9 cellular contexts compared by ENCODE assay signal in the genomic region with DNA sequence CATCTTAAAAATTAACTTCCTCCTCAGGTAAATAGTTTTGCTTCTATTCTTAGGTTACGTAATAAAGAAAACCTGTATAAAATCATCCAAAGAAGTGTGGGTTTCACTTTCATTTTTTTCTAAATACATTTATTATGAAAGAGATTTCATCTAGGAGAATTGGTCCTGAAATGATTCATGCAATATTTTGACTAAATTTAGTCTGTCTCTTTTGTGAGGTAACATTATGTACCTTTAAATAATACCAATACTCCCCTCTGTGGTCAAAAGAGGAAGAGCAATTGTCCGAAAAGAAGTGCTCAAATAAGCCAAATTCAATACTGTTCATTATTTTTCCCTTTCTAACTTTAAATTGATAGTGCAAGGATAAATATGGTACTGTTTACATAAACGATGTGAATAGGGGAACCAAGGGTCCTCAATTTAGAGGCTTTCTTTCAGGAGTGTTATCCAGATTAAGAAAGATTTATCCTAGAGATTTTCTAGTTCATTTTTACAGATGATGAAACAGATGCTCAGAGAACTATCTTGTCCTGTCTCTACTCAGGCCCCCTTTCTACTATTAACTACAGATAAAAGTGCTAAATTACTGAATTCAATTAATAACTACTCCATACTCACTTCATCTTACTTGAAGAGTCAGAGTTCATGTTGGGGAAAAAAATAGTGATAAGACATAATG. TPM values are rescaled to one million over a fixed set of nuclear protein-coding genes. Genes with fewer than 3 reads are reported as not detected.
DNase-seq lines count a peak whose midpoint lies in the region; ATAC-seq and TF ChIP-seq lines count a peak whose summit lies in the region.
"Had no signal": no experiment of that assay in that cellular context is flagged by ENCODE, and none has a peak within 500 bp of the region (broad histone marks: within the 10 kb centered on the region; RNA-seq: fewer than 3 reads in every experiment).

No MANE protein-coding gene starts in this region.

- H3K9ac ChIP-seq in IMR-90 (ENCODE audit: low read depth, low read length): no peak overlapping the region

- in situ Hi-C loops in IMR-90 (cut with MboI; ENCODE audit: low sequenced_read_pairs): no loop called here

- H3K4me2 ChIP-seq in IMR-90 (ENCODE audit: low read depth, low read length): no peak overlapping the region

- no peak overlapping the region for H2AK9ac ChIP-seq in IMR-90 (replicated peaks; ENCODE audit: low read depth, low read length, poor library complexity)

- H3K9me1 ChIP-seq in IMR-90 (ENCODE audit: insufficient read depth, low read length): no peaks in the 10 kb centered on the region

- peaks cover 3% of the 10 kb centered on the region for H3K4me1 ChIP-seq in CD4-positive, alpha-beta memory T cell (ENCODE audit: insufficient read depth, low read length)
- no peaks in the 10 kb centered on the region for H3K4me1 ChIP-seq in IMR-90 (ENCODE audit: control insufficient read depth, insufficient read depth, low read length)

- H3K56ac ChIP-seq in IMR-90 (ENCODE audit: extremely low read depth, insufficient read depth, low read length): no peak overlapping the region

- H2BK15ac ChIP-seq in IMR-90 (ENCODE audit: low read depth, low read length): no peak overlapping the region

- H3K14ac ChIP-seq in IMR-90 (replicated peaks; ENCODE audit: low read depth, low read length): no peak overlapping the region

- H2AFZ ChIP-seq in IMR-90 (replicated peaks; ENCODE audit: low read length, poor library complexity): no peak overlapping the region

- TF ChIP-seq RAD21 in IMR-90 (IDR thresholded peaks at IDR 0.05; ENCODE audit: low read length): peak; percentile 56

- dilution Hi-C loops in IMR-90 (cut with HindIII; ENCODE audit: low sequenced_read_pairs, unreplicated experiment): no loop called here

- POLR2A ChIA-PET in CD4-positive, alpha-beta memory T cell (lab: Charles Lee; ENCODE audit: partially characterized antibody): no interaction called here
- POLR2A ChIA-PET in IMR-90 (lab: Charles Lee; ENCODE audit: unreplicated experiment): no interaction called here

- H3K9me3 ChIP-seq in CD4-positive, alpha-beta memory T cell (ENCODE audit: control insufficient read depth in 1 of 2, low read length in 2 of 2): no peaks in the 10 kb centered on the region
- H3K9me3 ChIP-seq in IMR-90 (ENCODE audit: control insufficient read depth, insufficient read depth, low read length): no peaks in the 10 kb centered on the region

- H3K27ac Mint-ChIP-seq in CD4-positive, alpha-beta memory T cell: no peak overlapping the region

- no peaks in the 10 kb centered on the region for H3K36me3 ChIP-seq in CD4-positive, alpha-beta memory T cell (ENCODE audit: insufficient read depth, low read length)
- H3K36me3 ChIP-seq in IMR-90 (ENCODE audit: control insufficient read depth, insufficient read depth, low read length): no peaks in the 10 kb centered on the region

- no peak overlapping the region for H3K23ac ChIP-seq in IMR-90 (ENCODE audit: low read depth, low read length)

- intact Hi-C loops in CD4-positive, alpha-beta memory T cell (cut with micrococcal nuclease): loop anchor here (1.0 kb wide), 2 partner anchors 207 to 696 kb away; no protein-coding TSS in a partner anchor
- intact Hi-C loops in IMR-90 (cut with micrococcal nuclease): loop anchor here (1.0 to 5.0 kb wide), 2 partner anchors 207 to 404 kb away; no protein-coding TSS in a partner anchor

- H3K4ac ChIP-seq in IMR-90 (ENCODE audit: low read depth, low read length): no peak overlapping the region

- no peaks in the 10 kb centered on the region for H3K9me3 Mint-ChIP-seq in CD4-positive, alpha-beta memory T cell

- H2BK120ac ChIP-seq in IMR-90 (ENCODE audit: low read depth, low read length): no peak overlapping the region

- H3K27me3 ChIP-seq in CD4-positive, alpha-beta memory T cell (ENCODE audit: insufficient read depth, low read length): no peaks in the 10 kb centered on the region
- no peaks in the 10 kb centered on the region for H3K27me3 ChIP-seq in IMR-90 (ENCODE audit: control insufficient read depth, insufficient read depth, low read length)

- DNase-seq in CD4-positive, alpha-beta memory T cell: peak in 4 of 5 donors; percentile 3 to 29 (median 12)
- DNase-seq in IMR-90: peak; percentile 21
- peak; percentile 30 for DNase-seq in SW480 (ENCODE audit: low spot score)
- peak; percentile 67 for DNase-seq in globus pallidus (ENCODE audit: low spot score)
- DNase-seq in skeletal muscle cell (ENCODE audit: low read depth): peak; percentile 3
- no peak for DNase-seq in epidermal melanocyte (ENCODE audit: insufficient read length, low spot score)
- DNase-seq in nucleus accumbens (lab: John Stamatoyannopoulos, UW): no peak

- H3K4me3 ChIP-seq in CD4-positive, alpha-beta memory T cell (ENCODE audit: low read length in 2 of 2): no peak overlapping the region
- H3K4me3 ChIP-seq in IMR-90 (ENCODE audit: insufficient read depth, low read depth, low read length) (no peak overlapping the region), skeletal muscle cell (ENCODE audit: low read depth, low read length) (no peak overlapping the region)

- BruUV-seq in IMR-90 (replicated peaks; lab: Mats Ljungman, UMichigan): no TSS peak

- peak overlapping the region in 5 of 8 donors; percentile 29 to 70 (median 51) for H3K4me3 Mint-ChIP-seq in CD4-positive, alpha-beta memory T cell

- CTCF ChIA-PET in CD4-positive, alpha-beta memory T cell (lab: Charles Lee; ENCODE audit: partially characterized antibody): no interaction called here
- CTCF ChIA-PET in IMR-90 (lab: Yijun Ruan, JAX): interaction anchor here (0.6 kb wide), 1 partner anchor 206 kb away, joined by 4 read pairs; no protein-coding TSS in a partner anchor

- no peak overlapping the region for H4K8ac ChIP-seq in IMR-90 (ENCODE audit: low read depth in 2 of 2, low read length in 2 of 2)

- no peak overlapping the region for H3K27ac ChIP-seq in CD4-positive, alpha-beta memory T cell (ENCODE audit: low read depth, low read length)
- no peak overlapping the region for H3K27ac ChIP-seq in IMR-90 (ENCODE audit: insufficient read depth, low read length)

- peak; percentile 57 for TF ChIP-seq CTCF in IMR-90 (conservative IDR thresholded peaks at IDR 0.05; ENCODE audit: low read depth, low read length)

- H2BK5ac ChIP-seq in IMR-90 (ENCODE audit: low read depth, low read length, poor library complexity, severe bottlenecking): no peak overlapping the region

- no peaks in the 10 kb centered on the region for H3K79me1 ChIP-seq in IMR-90 (ENCODE audit: low read depth in 1 of 2, low read length in 2 of 2)

- no peak overlapping the region for H3K18ac ChIP-seq in IMR-90 (ENCODE audit: low read depth, low read length)

- H2AK5ac ChIP-seq in IMR-90 (ENCODE audit: low read depth, low read length): no peak overlapping the region

- H4K20me1 ChIP-seq in IMR-90 (ENCODE audit: insufficient read depth, low read length): no peaks in the 10 kb centered on the region

- no peak overlapping the region for H4K5ac ChIP-seq in IMR-90 (ENCODE audit: low read depth, low read length)

- no peak overlapping the region for H4K91ac ChIP-seq in IMR-90 (ENCODE audit: insufficient read depth, low read depth, low read length)

- H3K4me1 Mint-ChIP-seq in CD4-positive, alpha-beta memory T cell: peaks cover 5 to 11% (median 7%) of the 10 kb centered on the region in 4 donors

- WGBS in IMR-90 (ENCODE audit: extremely low coverage in 2 of 2, insufficient read length in 1 of 2), 2 experiments: no CpG with 5 or more reads among the region's 3 CpGs

- H3K36me3 Mint-ChIP-seq in CD4-positive, alpha-beta memory T cell: no peaks in the 10 kb centered on the region

- ATAC-seq in GM18870 (IDR thresholded peaks at IDR 0.05; ENCODE audit: unreplicated experiment) (peak; percentile 88), IMR-90 (ENCODE audit: low read depth) (peak; percentile 57; the same call in 1 of the 2 replicates)

- H3K27me3 Mint-ChIP-seq in CD4-positive, alpha-beta memory T cell: peaks cover 3% of the 10 kb centered on the region in 2 donors

- TF ChIP-seq POLR2A in IMR-90 (IDR thresholded peaks at IDR 0.05; ENCODE audit: low read depth, low read length): no peak

- H2BK20ac ChIP-seq in IMR-90 (ENCODE audit: low read depth, low read length): no peak overlapping the region

TF ChIP-seq in IMR-90, 13 proteins besides CTCF, POLR2A, EP300 and RAD21:
- TF ChIP-seq SMC3 (IDR thresholded peaks at IDR 0.05; ENCODE audit: low read depth, low read length): peak; percentile 59
- no peak for TF ChIP-seq RCOR1 (IDR thresholded peaks at IDR 0.05; ENCODE audit: insufficient replicate concordance, low read length)

RNA-seq across cellular contexts. Expression of gene CYP39A1, which starts 26.2 kb away (rescaled TPM):
- total RNA-seq in CD4-positive, alpha-beta memory T cell: not detected
- polyA plus RNA-seq in CD4-positive, alpha-beta memory T cell: not detected
- total RNA-seq in IMR-90 (2012; rRNA removed): under 0.01 TPM in 1 of 2 replicates, not detected in the other
- polyA plus RNA-seq in IMR-90 (2012; rRNA removed): 0.03 TPM in 1 of 2 replicates, not detected in the other
- polyA plus RNA-seq in IMR-90 (2012; cell fraction: cytosol; rRNA removed): not detected in 2 replicates
- polyA plus RNA-seq in IMR-90 (2012; cell fraction: nucleus; rRNA removed; ENCODE audit: low replicate concordance): not detected in 2 replicates
- total RNA-seq: mononuclear cell had no signal

RNA-seq across cellular contexts. Expression of gene SLC25A27, which starts 26.4 kb away (rescaled TPM):
- 1 to 10 TPM; 2.3 to 2.6 TPM for total RNA-seq in CD4-positive, alpha-beta memory T cell
- polyA plus RNA-seq in CD4-positive, alpha-beta memory T cell: not detected
- 0.28 TPM in 1 of 2 replicates, not detected in the other for total RNA-seq in IMR-90 (2012; rRNA removed)
- 0.63 and 1.3 TPM in 2 replicates for polyA plus RNA-seq in IMR-90 (2012; rRNA removed)
- 0.04 and 0.10 TPM in 2 replicates for polyA plus RNA-seq in IMR-90 (2012; cell fraction: cytosol; rRNA removed)
- 1.4 and 18.7 TPM in 2 replicates for polyA plus RNA-seq in IMR-90 (2012; cell fraction: nucleus; rRNA removed; ENCODE audit: low replicate concordance)

Comparison
In these comparisons a context has a peak if more than half of its experiments do, and no peak if none do; other contexts are left out.
1. DNase-seq: peak in CD4-positive, alpha-beta memory T cell (4 of 5), IMR-90 (single experiment), SW480 (single experiment), globus pallidus (single experiment) and skeletal muscle cell (single experiment); none in epidermal melanocyte (single experiment) and nucleus accumbens (0 of 56).